ENCODE assay signal across 18 cellular contexts in genomic region chr15:60761505-60761845, GRCh38.
"Had no signal": no experiment of that assay in that cellular context is flagged by ENCODE, and none has a peak within 500 bp of the region (broad histone marks: within the 10 kb centered on the region; RNA-seq: fewer than 3 reads in every experiment).

No MANE protein-coding gene starts in this region.

- H3K4me3 ChIP-seq: coronary artery, esophagus muscularis mucosa, left lung, tibial nerve, uterus had no signal

- H3K27me3 Mint-ChIP-seq: central memory CD8-positive, alpha-beta T cell had no signal

- H3K36me3 ChIP-seq: brain microvascular endothelial cell, esophagus muscularis mucosa, left lung, tibial nerve, uterus had no signal

- ATAC-seq: left lung had no signal

- DNase-seq: activated B cell treated with CpG ODN at 0.5 μM for 24 hours; activated CD4-positive, alpha-beta T cell treated with anti-CD3 and anti-CD28 coated beads, Interleukin-2, amount 50 U/mL, for 1 hour; activated naive CD8-positive, alpha-beta T cell treated with anti-CD3 and anti-CD28 coated beads, Interleukin-2, amount 10 ng/mL, durations not matched to agents 7 days and 5 days; anterior cingulate cortex; hippocampal formation; kidney; left lung; naive B cell; retina; uterus had no signal

- H3K4me1 Mint-ChIP-seq: activated B cell treated with CpG ODN at 0.5 μM for 24 hours; central memory CD8-positive, alpha-beta T cell; naive B cell had no signal

- H3K4me1 ChIP-seq: left lung, uterus had no signal

- H3K27ac Mint-ChIP-seq: activated B cell treated with CpG ODN at 0.5 μM for 24 hours; activated naive CD8-positive, alpha-beta T cell treated with anti-CD3 and anti-CD28 coated beads, Interleukin-2, amount 10 ng/mL, durations not matched to agents 7 days and 5 days; activated T-helper 2 cell treated with anti-CD3 and anti-CD28 coated beads, Interferon-gamma antibody, Interleukin-2, Interleukin-4, amounts not matched to agents 10 μg/mL and 5 μg/mL and 100 μg/mL, durations not matched to agents 14 hours and 24 hours and 36 hours; stimulated activated effector memory CD8-positive, alpha-beta T cell treated with anti-CD3 and anti-CD28 coated beads, Interleukin-12 subunit alpha, Interleukin-12 subunit beta, amount 100 ng/mL, for 72 hours had no signal

- H3K27ac ChIP-seq: coronary artery, esophagus muscularis mucosa, left lung, parathyroid adenoma, tibial nerve, uterus had no signal

- H3K27me3 ChIP-seq: brain microvascular endothelial cell, esophagus muscularis mucosa, left lung, tibial nerve, uterus had no signal

- H3K9me3 ChIP-seq: esophagus muscularis mucosa, left lung, uterus had no signal

- H3K9me3 Mint-ChIP-seq: activated B cell treated with CpG ODN at 0.5 μM for 24 hours; central memory CD8-positive, alpha-beta T cell; stimulated activated effector memory CD8-positive, alpha-beta T cell treated with anti-CD3 and anti-CD28 coated beads, Interleukin-12 subunit alpha, Interleukin-12 subunit beta, amount 100 ng/mL, for 72 hours had no signal

- H3K36me3 Mint-ChIP-seq: naive B cell; stimulated activated effector memory CD8-positive, alpha-beta T cell treated with anti-CD3 and anti-CD28 coated beads, Interleukin-12 subunit alpha, Interleukin-12 subunit beta, amount 100 ng/mL, for 72 hours had no signal

- H3K4me3 Mint-ChIP-seq: activated B cell treated with CpG ODN at 0.5 μM for 24 hours; activated naive CD8-positive, alpha-beta T cell treated with anti-CD3 and anti-CD28 coated beads, Interleukin-2, amount 10 ng/mL, durations not matched to agents 7 days and 5 days; central memory CD8-positive, alpha-beta T cell; naive B cell; stimulated activated effector memory CD8-positive, alpha-beta T cell treated with anti-CD3 and anti-CD28 coated beads, Interleukin-12 subunit alpha, Interleukin-12 subunit beta, amount 100 ng/mL, for 72 hours had no signal
